Comparison of ENCODE assay signal across 1 cellular context in the genomic region with DNA sequence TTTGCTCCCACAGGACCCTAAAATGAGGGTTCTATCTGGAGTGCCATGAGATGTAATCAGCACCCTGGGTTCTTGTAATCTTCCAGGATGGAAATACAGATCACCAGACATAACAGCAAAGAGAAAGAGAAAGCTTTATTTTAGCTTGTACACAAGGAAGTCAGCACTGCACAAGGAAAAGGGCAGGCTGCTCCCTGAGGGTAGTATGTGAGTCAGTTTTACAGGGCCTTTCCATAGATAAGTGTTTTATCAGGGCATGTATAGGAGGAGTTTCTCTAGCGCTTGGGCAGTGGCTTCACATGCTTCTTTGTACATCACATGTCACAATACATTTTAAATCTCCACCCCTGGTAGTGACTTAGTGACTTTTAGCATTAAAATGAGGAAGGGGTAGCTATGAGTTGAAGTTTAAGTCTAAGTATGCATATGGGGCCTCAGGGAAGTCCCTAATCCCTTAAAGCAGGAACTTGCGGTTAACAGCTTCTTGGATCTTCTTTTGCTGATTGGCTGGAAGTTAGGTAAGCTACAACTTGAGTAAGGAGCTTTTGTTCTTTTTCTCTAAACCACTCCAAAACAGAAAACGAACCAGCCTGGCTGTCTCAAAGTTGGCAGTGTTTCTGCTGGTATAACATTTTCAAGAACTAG.
TF ChIP-seq lines count a peak whose summit lies in the region.

No MANE protein-coding gene starts in this region.

TF ChIP-seq in GM12878, 131 proteins besides CTCF, POLR2A, EP300 and RAD21:
- TF ChIP-seq TAF1 (IDR thresholded peaks at IDR 0.05; ENCODE audit: borderline replicate concordance, low read depth, low read length): no peak
- peak; percentile 32; the same call in 1 of the 2 replicates for TF ChIP-seq IKZF1 (conservative IDR thresholded peaks at IDR 0.05)
- no peak for TF ChIP-seq WRNIP1 (IDR thresholded peaks at IDR 0.05; ENCODE audit: borderline replicate concordance, low read depth, low read length)
- TF ChIP-seq KLF5 (IDR thresholded peaks at IDR 0.05; ENCODE audit: partially characterized antibody): no peak
- TF ChIP-seq ATF7 (IDR thresholded peaks at IDR 0.05; ENCODE audit: low read depth): peak; percentile 46; the same call in 1 of the 2 replicates
